Comparison of ENCODE assay signal across 19 cellular contexts in genomic region chr5:151600069-151600665, GRCh38. TPM values are rescaled to one million over a fixed set of nuclear protein-coding genes. Genes with fewer than 3 reads are reported as not detected.
DNase-seq lines count a peak whose midpoint lies in the region; TF ChIP-seq lines count a peak whose summit lies in the region.
"Had no signal": no experiment of that assay in that cellular context is flagged by ENCODE, and none has a peak within 500 bp of the region (broad histone marks: within the 10 kb centered on the region; RNA-seq: fewer than 3 reads in every experiment).

No MANE protein-coding gene starts in this region.

- in situ Hi-C loops in G401 (cut with HindIII; ENCODE audit: low sequenced_read_pairs), result no loop called here

- no peak for TF ChIP-seq CTCF in AG10803 (conservative IDR thresholded peaks at IDR 0.05; ENCODE audit: low read length)
- TF ChIP-seq CTCF in dorsolateral prefrontal cortex (IDR thresholded peaks at IDR 0.05 in 54 of 56, conservative IDR thresholded peaks at IDR 0.05 in 2 of 56; ENCODE audit: low read depth in 1 of 56, partially characterized antibody in 56 of 56), result no peak

- H3K4me3 ChIP-seq in AG10803 (ENCODE audit: low read length), result no peak overlapping the region
- no peak overlapping the region for H3K4me3 ChIP-seq in dorsolateral prefrontal cortex
- H3K4me3 ChIP-seq: A549, GM23338 had no signal

- DNase-seq in AG10803 (ENCODE audit: low read depth), result peak; percentile 17
- peak; percentile 83 for DNase-seq in G401 (ENCODE audit: low spot score)
- DNase-seq in cerebellar cortex (ENCODE audit: low spot score), result peak; percentile 81
- DNase-seq in DMS79 (lab: John Stamatoyannopoulos, UW), result no peak
- DNase-seq in GM03348 (ENCODE audit: low spot score), result no peak
- DNase-seq in dorsolateral prefrontal cortex, result no peak
- DNase-seq: 8988T; ACHN; Calu3; CD4-positive, alpha-beta memory T cell; COR-L47; DMS53; DND-41; EL; GF-D8; H9; HFFc6 had no signal

- H3K27me3 ChIP-seq in dorsolateral prefrontal cortex, result peaks cover 0 to 3% (median 0%) of the 10 kb centered on the region in 45 donors

- peak overlapping the region in 1 of 59 donors; percentile 51 for H3K27ac ChIP-seq in dorsolateral prefrontal cortex
- H3K27ac ChIP-seq: A549 had no signal

- intact Hi-C loops in dorsolateral prefrontal cortex (cut with DNase I), result no loop called here

RNA-seq across cellular contexts. Expression of gene FAT2, which starts 9.0 kb away (rescaled TPM):
- not detected in 2 replicates for total RNA-seq in G401 (2014; rRNA removed; shearing (Covaris generic))
- total RNA-seq in dorsolateral prefrontal cortex, result under 1 TPM in 29 of 120 experiments, not detected in 91; 0.03 to 0.92 (median 0.07) TPM
- total RNA-seq: Calu3; CD4-positive, alpha-beta memory T cell; HFFc6 had no signal

Comparison
In these comparisons a context has a peak if more than half of its experiments do, and no peak if none do; other contexts are left out.
1. DNase-seq: peak in AG10803 (single experiment), G401 (single experiment) and cerebellar cortex (single experiment); none in DMS79 (single experiment), GM03348 (single experiment) and dorsolateral prefrontal cortex (0 of 10).